Comparison of ENCODE assay signal across 8 cellular contexts in the genomic region with DNA sequence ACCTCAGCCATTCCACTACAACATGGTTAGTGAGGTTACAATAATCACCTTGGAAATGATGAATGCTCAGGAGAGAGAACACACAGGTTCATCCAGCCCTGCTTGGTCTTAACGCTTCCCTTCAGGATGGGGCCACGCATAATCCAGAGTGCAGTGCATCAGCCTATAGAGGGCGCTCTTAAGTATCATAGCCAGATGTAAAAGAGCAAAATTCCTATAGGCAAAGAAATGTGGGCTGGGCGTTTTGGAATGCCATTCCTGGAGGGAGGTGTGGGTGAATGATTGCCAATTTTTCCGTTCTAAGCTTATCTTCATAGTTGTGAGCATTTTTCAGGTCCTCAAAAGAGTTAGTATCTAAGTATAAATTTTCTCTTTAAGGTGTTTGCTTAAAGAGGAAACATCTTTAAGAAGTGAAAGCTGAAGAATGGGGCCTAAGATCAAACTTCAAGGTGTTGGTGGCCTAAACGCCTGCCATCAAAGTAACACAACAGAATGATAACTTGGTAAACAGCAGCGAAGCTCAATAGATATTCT. TPM values are rescaled to one million over a fixed set of nuclear protein-coding genes. Genes with fewer than 3 reads are reported as not detected.
A peak's percentile ranks its signal among the peaks of the same experiment; 100 is the strongest.
DNase-seq lines count a peak whose midpoint lies in the region; ATAC-seq, FAIRE-seq and TF ChIP-seq lines count a peak whose summit lies in the region.

No MANE protein-coding gene starts in this region.

- peak; percentile 62 for TF ChIP-seq CTCF in bronchial epithelial cell (IDR thresholded peaks at IDR 0.05; ENCODE audit: insufficient read depth, low read length, severe bottlenecking)
- TF ChIP-seq CTCF in neural progenitor cell (IDR thresholded peaks at IDR 0.05) = peak; percentile 88
- TF ChIP-seq CTCF in omental fat pad (IDR thresholded peaks at IDR 0.05) = no peak
- no peak for TF ChIP-seq CTCF in coronary artery (IDR thresholded peaks at IDR 0.05)

- H4K20me1 ChIP-seq in neural progenitor cell (ENCODE audit: low read depth) = no peaks in the 10 kb centered on the region

- no peak overlapping the region for H3K9ac ChIP-seq in neural progenitor cell

- no peak overlapping the region for H3K4me3 ChIP-seq in bronchial epithelial cell (ENCODE audit: low read depth, low read length)
- no peak overlapping the region for H3K4me3 ChIP-seq in neural progenitor cell
- H3K4me3 ChIP-seq in coronary artery = no peak overlapping the region

- intact Hi-C loops in activated naive CD4-positive, alpha-beta T cell treated with anti-CD3 and anti-CD28 coated beads for 36 hours (cut with micrococcal nuclease) = loop anchor here (2.0 to 10.0 kb wide), 5 partner anchors 15 to 1191 kb away; a partner anchor contains a TSS

- H3K4me3 Mint-ChIP-seq in activated naive CD4-positive, alpha-beta T cell treated with anti-CD3 and anti-CD28 coated beads for 36 hours = peak overlapping the region; percentile 96
- no peak overlapping the region for H3K4me3 Mint-ChIP-seq in neural progenitor cell

- no peaks in the 10 kb centered on the region for H3K27me3 ChIP-seq in bronchial epithelial cell (ENCODE audit: control insufficient read depth, insufficient read depth, low read length)
- no peaks in the 10 kb centered on the region for H3K27me3 ChIP-seq in neural progenitor cell

- H3K4me1 Mint-ChIP-seq in activated naive CD4-positive, alpha-beta T cell treated with anti-CD3 and anti-CD28 coated beads for 36 hours (ENCODE audit: low read depth) = peaks cover 73% of the 10 kb centered on the region
- H3K4me1 Mint-ChIP-seq in neural progenitor cell = peaks cover 53% of the 10 kb centered on the region

- no peaks in the 10 kb centered on the region for H3K79me2 ChIP-seq in neural progenitor cell (ENCODE audit: low read depth)

- ATAC-seq in omental fat pad (ENCODE audit: low FRiP score) = no peak

- H3K27ac ChIP-seq in neural progenitor cell (no peak overlapping the region), coronary artery (no peak overlapping the region)

- H3K36me3 ChIP-seq in bronchial epithelial cell (ENCODE audit: control insufficient read depth, insufficient read depth, low read length) = no peaks in the 10 kb centered on the region
- H3K36me3 ChIP-seq in neural progenitor cell = no peaks in the 10 kb centered on the region

- peaks cover 28% of the 10 kb centered on the region for H3K4me1 ChIP-seq in neural progenitor cell

- H2AFZ ChIP-seq in neural progenitor cell (replicated peaks) = no peak overlapping the region

- no peak overlapping the region for H3K4me2 ChIP-seq in neural progenitor cell

- DNase-seq in activated naive CD4-positive, alpha-beta T cell treated with anti-CD3 and anti-CD28 coated beads for 36 hours = peak; percentile 67
- no peak for DNase-seq in activated naive CD4-positive, alpha-beta T cell treated with anti-CD3 and anti-CD28 coated beads, Interleukin-2, amount 50 U/mL, for 16 hours
- DNase-seq in NCI-H82 treated with DMSO at 0.1 percent for 48 hours (lab: John Stamatoyannopoulos, UW; ENCODE audit: unreplicated experiment) (peak; percentile 50), bronchial epithelial cell (ENCODE audit: low read depth) (peak; percentile 30), neural progenitor cell (ENCODE audit: low spot score) (peak; percentile 83), omental fat pad (ENCODE audit: low spot score) (no peak), GF-D8 (lab: John Stamatoyannopoulos, UW) (no peak), coronary artery (ENCODE audit: low spot score) (no peak)

- H3K27me3 Mint-ChIP-seq in activated naive CD4-positive, alpha-beta T cell treated with anti-CD3 and anti-CD28 coated beads for 36 hours (ENCODE audit: low read depth) = no peaks in the 10 kb centered on the region
- peaks cover 11% of the 10 kb centered on the region for H3K27me3 Mint-ChIP-seq in neural progenitor cell (ENCODE audit: insufficient read depth, low read depth)

- H3K36me3 Mint-ChIP-seq in activated naive CD4-positive, alpha-beta T cell treated with anti-CD3 and anti-CD28 coated beads for 36 hours (ENCODE audit: low read depth) = peaks cover 15% of the 10 kb centered on the region
- H3K36me3 Mint-ChIP-seq in neural progenitor cell = no peaks in the 10 kb centered on the region

- H3K9me3 Mint-ChIP-seq in activated naive CD4-positive, alpha-beta T cell treated with anti-CD3 and anti-CD28 coated beads for 36 hours = no peaks in the 10 kb centered on the region
- no peaks in the 10 kb centered on the region for H3K9me3 Mint-ChIP-seq in neural progenitor cell

- H3F3A ChIP-seq in neural progenitor cell (ENCODE audit: low read depth) = peaks cover 11% of the 10 kb centered on the region

- H3K27ac Mint-ChIP-seq in activated naive CD4-positive, alpha-beta T cell treated with anti-CD3 and anti-CD28 coated beads for 36 hours = peak overlapping the region; percentile 96
- H3K27ac Mint-ChIP-seq in neural progenitor cell = no peak overlapping the region

- CTCF ChIA-PET in activated naive CD4-positive, alpha-beta T cell treated with anti-CD3 and anti-CD28 coated beads for 36 hours (lab: Charles Lee) = interaction anchor here (0.6 to 9.6 kb wide), 46 partner anchors 8 to 410 kb away, joined by 3 to 168 read pairs (median 10); no protein-coding TSS in a partner anchor

- no peak for FAIRE-seq in bronchial epithelial cell (lab: Jason Lieb, UNC)

- H3K9me3 ChIP-seq in neural progenitor cell (ENCODE audit: low read depth) = no peaks in the 10 kb centered on the region

RNA-seq across cellular contexts. Expression of a gene that starts 1.8 kb away (rescaled TPM):
- total RNA-seq in activated naive CD4-positive, alpha-beta T cell treated with anti-CD3 and anti-CD28 coated beads for 36 hours = 100 to 1,000 TPM; 111 to 116 TPM
- total RNA-seq in bronchial epithelial cell (under 0.01 TPM in 1 of 2 replicates, not detected in the other), neural progenitor cell (ENCODE audit: low replicate concordance) (0.26 and 1.1 TPM in 2 replicates), omental fat pad (10 to 100 TPM; 13.9 to 75.0 (median 15.0) TPM)

Comparison
In these comparisons a context has a peak if more than half of its experiments do, and no peak if none do; other contexts are left out.
1. DNase-seq: peak in activated naive CD4-positive, alpha-beta T cell treated with anti-CD3 and anti-CD28 coated beads for 36 hours (single experiment), NCI-H82 treated with DMSO at 0.1 percent for 48 hours (single experiment), bronchial epithelial cell (single experiment) and neural progenitor cell (single experiment); none in activated naive CD4-positive, alpha-beta T cell treated with anti-CD3 and anti-CD28 coated beads, Interleukin-2, amount 50 U/mL, for 16 hours (single experiment), omental fat pad (single experiment), GF-D8 (single experiment) and coronary artery (single experiment).
2. CTCF ChIP-seq: peak in bronchial epithelial cell (single experiment) and neural progenitor cell (single experiment); none in omental fat pad (0 of 3) and coronary artery (single experiment).